14 cellular contexts compared by ENCODE assay signal in the genomic region with DNA sequence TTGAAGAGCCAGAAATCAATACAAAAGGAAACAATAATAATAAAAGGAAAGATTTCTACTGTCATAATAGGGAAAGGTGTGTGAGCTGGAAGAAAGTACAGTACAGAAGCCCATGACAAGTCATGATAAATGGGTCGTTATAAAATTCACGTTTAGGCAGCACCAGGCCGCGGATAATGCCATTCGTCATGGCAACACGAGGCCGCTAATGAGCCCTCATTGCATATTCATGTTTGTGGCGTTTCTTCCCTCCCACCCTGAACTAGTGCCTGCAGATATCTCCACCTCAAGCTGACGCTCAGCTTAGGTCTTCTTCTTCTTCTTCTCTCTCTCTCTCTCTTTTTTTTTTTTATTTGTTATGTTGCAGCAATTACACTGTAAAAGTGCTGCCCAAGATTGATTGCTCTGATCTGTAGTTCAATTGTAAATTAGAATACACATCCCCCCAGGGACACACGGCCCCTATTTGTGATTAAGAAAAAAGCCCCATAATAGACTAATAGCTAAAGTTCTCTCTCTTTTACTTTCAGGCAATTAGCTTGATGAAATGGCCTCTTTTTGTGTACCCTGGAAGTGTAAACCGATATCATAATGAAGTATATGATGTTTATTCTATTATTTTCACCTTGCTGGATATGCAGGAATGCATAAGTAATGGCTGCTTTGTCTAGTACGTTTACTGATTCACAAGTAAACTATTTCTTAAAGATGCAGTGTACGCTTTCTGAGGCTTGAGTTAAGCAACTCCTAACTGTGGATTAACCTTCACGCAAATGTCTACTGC.
DNase-seq lines count a peak whose midpoint lies in the region; ATAC-seq, FAIRE-seq and TF ChIP-seq lines count a peak whose summit lies in the region.
"Had no signal": no experiment of that assay in that cellular context is flagged by ENCODE, and none has a peak within 500 bp of the region (broad histone marks: within the 10 kb centered on the region; RNA-seq: fewer than 3 reads in every experiment).

No MANE protein-coding gene starts in this region.

- H3K4me1 ChIP-seq in fibroblast of lung (ENCODE audit: control insufficient read depth, extremely low read depth, insufficient read depth, low read length) (peaks cover 15% of the 10 kb centered on the region), vagina (peaks cover 6% of the 10 kb centered on the region)
- H3K4me1 ChIP-seq: sigmoid colon had no signal

- H3K36me3 Mint-ChIP-seq in activated CD4-positive, alpha-beta T cell treated with anti-CD3 and anti-CD28 coated beads for 36 hours (ENCODE audit: low read depth) = no peaks in the 10 kb centered on the region
- no peaks in the 10 kb centered on the region for H3K36me3 Mint-ChIP-seq in activated naive CD8-positive, alpha-beta T cell treated with anti-CD3 and anti-CD28 coated beads, Interleukin-2, amount 50 U/mL, for 24 hours (ENCODE audit: low read depth)
- H3K36me3 Mint-ChIP-seq: activated naive CD4-positive, alpha-beta T cell treated with anti-CD3 and anti-CD28 coated beads, Interleukin-2, amount 10 ng/mL, durations not matched to agents 7 days and 5 days; naive thymus-derived CD4-positive, alpha-beta T cell had no signal

- H2AFZ ChIP-seq in fibroblast of lung (ENCODE audit: low read length) = no peak overlapping the region

- peaks cover 2% of the 10 kb centered on the region for H3K9me3 Mint-ChIP-seq in activated CD4-positive, alpha-beta T cell treated with anti-CD3 and anti-CD28 coated beads for 36 hours (ENCODE audit: low read depth)
- no peaks in the 10 kb centered on the region for H3K9me3 Mint-ChIP-seq in activated naive CD8-positive, alpha-beta T cell treated with anti-CD3 and anti-CD28 coated beads, Interleukin-2, amount 50 U/mL, for 24 hours
- H3K9me3 Mint-ChIP-seq: activated naive CD4-positive, alpha-beta T cell treated with anti-CD3 and anti-CD28 coated beads, Interleukin-2, amount 10 ng/mL, durations not matched to agents 7 days and 5 days had no signal

- CTCF ChIA-PET in RWPE1 (lab: Yijun Ruan, JAX) = interaction anchor here (0.6 kb wide), 1 partner anchor 108 kb away, joined by 3 read pairs; no protein-coding TSS in a partner anchor
- CTCF ChIA-PET in activated CD4-positive, alpha-beta T cell treated with anti-CD3 and anti-CD28 coated beads for 36 hours (lab: Charles Lee) = no interaction called here

- POLR2A ChIA-PET in RWPE1 (lab: Yijun Ruan, JAX; ENCODE audit: low non-redundant PET) = no interaction called here
- POLR2A ChIA-PET in activated CD4-positive, alpha-beta T cell treated with anti-CD3 and anti-CD28 coated beads for 36 hours (lab: Charles Lee) = no interaction called here

- H3K27me3 Mint-ChIP-seq in activated CD4-positive, alpha-beta T cell treated with anti-CD3 and anti-CD28 coated beads for 36 hours = peaks cover 4% of the 10 kb centered on the region
- H3K27me3 Mint-ChIP-seq in activated naive CD8-positive, alpha-beta T cell treated with anti-CD3 and anti-CD28 coated beads, Interleukin-2, amount 50 U/mL, for 24 hours = peaks cover 2% of the 10 kb centered on the region
- H3K27me3 Mint-ChIP-seq: activated naive CD4-positive, alpha-beta T cell treated with anti-CD3 and anti-CD28 coated beads, Interleukin-2, amount 10 ng/mL, durations not matched to agents 7 days and 5 days had no signal

- H3K27me3 ChIP-seq in fibroblast of lung (ENCODE audit: control insufficient read depth, insufficient read depth, low read length) (no peaks in the 10 kb centered on the region), vagina (no peaks in the 10 kb centered on the region)
- H3K27me3 ChIP-seq: sigmoid colon had no signal

- H3K9me3 ChIP-seq in fibroblast of lung (ENCODE audit: control insufficient read depth, insufficient read depth, low read depth, low read length) = no peaks in the 10 kb centered on the region
- no peaks in the 10 kb centered on the region for H3K9me3 ChIP-seq in vagina
- H3K9me3 ChIP-seq: sigmoid colon had no signal

- TF ChIP-seq POLR2A in H54 (IDR thresholded peaks at IDR 0.05; ENCODE audit: low read depth, low read length) (no peak), vagina (IDR thresholded peaks at IDR 0.05) (no peak)

- H3K36me3 ChIP-seq in fibroblast of lung (ENCODE audit: control insufficient read depth, insufficient read depth, low read length) = no peaks in the 10 kb centered on the region
- peaks cover 0 to 13% of the 10 kb centered on the region in 2 donors for H3K36me3 ChIP-seq in vagina

- H3K79me2 ChIP-seq in fibroblast of lung (ENCODE audit: control insufficient read depth, insufficient read depth, low read length) = no peaks in the 10 kb centered on the region

- H4K20me1 ChIP-seq in fibroblast of lung (ENCODE audit: control insufficient read depth, extremely low read depth, insufficient read depth, low read length) = no peaks in the 10 kb centered on the region

- intact Hi-C loops in activated CD4-positive, alpha-beta T cell treated with anti-CD3 and anti-CD28 coated beads for 36 hours (cut with DNase I, micrococcal nuclease) = no loop called here
- intact Hi-C loops in vagina (cut with DNase I) = no loop called here

- TF ChIP-seq CTCF in RWPE1 (conservative IDR thresholded peaks at IDR 0.05; ENCODE audit: low read depth) (no peak), fibroblast of lung (conservative IDR thresholded peaks at IDR 0.05 in 1 of 2, IDR thresholded peaks at IDR 0.05 in 1 of 2; ENCODE audit: low read depth in 1 of 2, low read length in 2 of 2) (no peak), vagina (IDR thresholded peaks at IDR 0.05) (no peak)

- H3K4me1 Mint-ChIP-seq in activated CD4-positive, alpha-beta T cell treated with anti-CD3 and anti-CD28 coated beads for 36 hours = no peaks in the 10 kb centered on the region
- no peaks in the 10 kb centered on the region for H3K4me1 Mint-ChIP-seq in activated naive CD8-positive, alpha-beta T cell treated with anti-CD3 and anti-CD28 coated beads, Interleukin-2, amount 50 U/mL, for 24 hours
- H3K4me1 Mint-ChIP-seq: activated naive CD4-positive, alpha-beta T cell treated with anti-CD3 and anti-CD28 coated beads, Interleukin-2, amount 10 ng/mL, durations not matched to agents 7 days and 5 days; naive thymus-derived CD4-positive, alpha-beta T cell had no signal

- H3K27ac ChIP-seq in RWPE1 = peak overlapping the region; percentile 50; the same call in 1 of the 2 replicates
- no peak overlapping the region for H3K27ac ChIP-seq in fibroblast of lung (ENCODE audit: insufficient read depth, low read length)
- H3K27ac ChIP-seq in vagina = no peak overlapping the region
- H3K27ac ChIP-seq: sigmoid colon had no signal

- no peak for FAIRE-seq in H54 (lab: Jason Lieb, UNC)

- H3K4me2 ChIP-seq in fibroblast of lung (ENCODE audit: extremely low read depth, insufficient read depth, low read length) = no peak overlapping the region

- DNase-seq in H54 (ENCODE audit: insufficient read length, low spot score) = peak; percentile 3
- DNase-seq in RWPE1 (ENCODE audit: low spot score) = peak; percentile 53
- peak; percentile 45 to 87 for DNase-seq in fibroblast of lung (ENCODE audit: low read depth in 2 of 2)
- peak; percentile 13 for DNase-seq in skeletal muscle cell (ENCODE audit: low read depth)
- no peak for DNase-seq in activated CD4-positive, alpha-beta T cell treated with anti-CD3 and anti-CD28 coated beads for 36 hours
- DNase-seq in activated CD4-positive, alpha-beta T cell treated with anti-CD3 and anti-CD28 coated beads for 1 hour = no peak
- no peak for DNase-seq in vagina (ENCODE audit: extremely low spot score in 2 of 2)
- no peak for DNase-seq in activated naive CD8-positive, alpha-beta T cell treated with anti-CD3 and anti-CD28 coated beads, Interleukin-2, amount 50 U/mL, for 24 hours
- DNase-seq: activated naive CD4-positive, alpha-beta T cell treated with anti-CD3 and anti-CD28 coated beads, Interleukin-2, amount 10 ng/mL, durations not matched to agents 7 days and 5 days; CD4-positive, alpha-beta T cell; naive thymus-derived CD4-positive, alpha-beta T cell; sigmoid colon; substantia nigra; T-helper 9 cell had no signal

- H3K4me3 Mint-ChIP-seq in activated CD4-positive, alpha-beta T cell treated with anti-CD3 and anti-CD28 coated beads for 36 hours = no peak overlapping the region
- no peak overlapping the region for H3K4me3 Mint-ChIP-seq in activated naive CD8-positive, alpha-beta T cell treated with anti-CD3 and anti-CD28 coated beads, Interleukin-2, amount 50 U/mL, for 24 hours
- H3K4me3 Mint-ChIP-seq: activated naive CD4-positive, alpha-beta T cell treated with anti-CD3 and anti-CD28 coated beads, Interleukin-2, amount 10 ng/mL, durations not matched to agents 7 days and 5 days; CD4-positive, alpha-beta T cell; naive thymus-derived CD4-positive, alpha-beta T cell had no signal

- H3K4me3 ChIP-seq in fibroblast of lung (replicated peaks in 1 of 4; ENCODE audit: control extremely low read depth in 1 of 4, insufficient read depth in 1 of 4, low read depth in 3 of 4, low read length in 4 of 4) = no peak overlapping the region
- no peak overlapping the region for H3K4me3 ChIP-seq in skeletal muscle cell (ENCODE audit: low read depth, low read length)
- no peak overlapping the region for H3K4me3 ChIP-seq in vagina
- H3K4me3 ChIP-seq: sigmoid colon had no signal

- ATAC-seq in activated CD4-positive, alpha-beta T cell treated with anti-CD3 and anti-CD28 coated beads for 36 hours = no peak
- no peak for ATAC-seq in activated naive CD8-positive, alpha-beta T cell treated with anti-CD3 and anti-CD28 coated beads, Interleukin-2, amount 50 U/mL, for 24 hours
- ATAC-seq: naive thymus-derived CD4-positive, alpha-beta T cell had no signal

- no peak overlapping the region for H3K27ac Mint-ChIP-seq in activated CD4-positive, alpha-beta T cell treated with anti-CD3 and anti-CD28 coated beads for 36 hours
- H3K27ac Mint-ChIP-seq in activated naive CD8-positive, alpha-beta T cell treated with anti-CD3 and anti-CD28 coated beads, Interleukin-2, amount 50 U/mL, for 24 hours = no peak overlapping the region
- H3K27ac Mint-ChIP-seq: activated naive CD4-positive, alpha-beta T cell treated with anti-CD3 and anti-CD28 coated beads, Interleukin-2, amount 10 ng/mL, durations not matched to agents 7 days and 5 days; CD4-positive, alpha-beta T cell; naive thymus-derived CD4-positive, alpha-beta T cell had no signal

- H3K9ac ChIP-seq in fibroblast of lung (ENCODE audit: insufficient read depth, low read length) = no peak overlapping the region

Comparison
In these comparisons a context has a peak if more than half of its experiments do, and no peak if none do; other contexts are left out.
1. DNase-seq: peak in H54 (single experiment), RWPE1 (single experiment), fibroblast of lung (2 of 2) and skeletal muscle cell (single experiment); none in activated CD4-positive, alpha-beta T cell treated with anti-CD3 and anti-CD28 coated beads for 36 hours (single experiment), activated CD4-positive, alpha-beta T cell treated with anti-CD3 and anti-CD28 coated beads for 1 hour (single experiment), vagina (0 of 2) and activated naive CD8-positive, alpha-beta T cell treated with anti-CD3 and anti-CD28 coated beads, Interleukin-2, amount 50 U/mL, for 24 hours (single experiment).